In the genomic region with DNA sequence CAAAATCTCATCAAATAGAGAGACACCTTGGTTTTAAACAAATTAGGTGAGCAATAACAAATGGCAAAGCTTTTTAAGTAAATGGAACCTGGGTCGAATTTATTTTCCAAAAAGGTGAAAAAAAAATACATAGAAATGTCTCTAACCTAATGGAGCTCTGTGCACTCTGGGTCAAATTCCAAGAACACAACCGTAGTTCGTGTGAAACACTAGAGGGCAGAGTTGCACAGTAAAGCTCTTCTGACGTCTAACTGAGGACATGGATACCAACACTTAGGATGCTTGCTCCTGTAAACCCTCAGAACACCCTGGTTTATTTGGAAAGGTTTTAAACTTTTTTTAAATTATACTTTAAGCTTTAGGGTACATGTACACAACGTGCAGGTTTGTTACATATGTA, we compare ENCODE assay signal across 8 cellular contexts. TPM values are rescaled to one million over a fixed set of nuclear protein-coding genes. Genes with fewer than 3 reads are reported as not detected.
A peak's percentile ranks its signal among the peaks of the same experiment; 100 is the strongest.
DNase-seq lines count a peak whose midpoint lies in the region; ATAC-seq and TF ChIP-seq lines count a peak whose summit lies in the region.

No MANE protein-coding gene starts in this region.

- TF ChIP-seq CTCF in hepatocyte (IDR thresholded peaks at IDR 0.05; ENCODE audit: poor library complexity): peak; percentile 82
- no peak for TF ChIP-seq CTCF in natural killer cell (IDR thresholded peaks at IDR 0.05)

- no peaks in the 10 kb centered on the region for H3K27me3 Mint-ChIP-seq in activated T-helper 1 cell treated with anti-CD3 and anti-CD28 coated beads, Interleukin-12 subunit alpha, Interleukin-12 subunit beta, Interleukin-2, Interleukin-4 antibody, amounts not matched to agents 30 ng/mL and 10 ng/mL and 1 ng/mL, durations not matched to agents 14 hours and 24 hours and 36 hours (ENCODE audit: insufficient read depth)
- no peaks in the 10 kb centered on the region for H3K27me3 Mint-ChIP-seq in natural killer cell (ENCODE audit: low read depth in 2 of 2)

- no peaks in the 10 kb centered on the region for H3K9me3 Mint-ChIP-seq in activated T-helper 1 cell treated with anti-CD3 and anti-CD28 coated beads, Interleukin-12 subunit alpha, Interleukin-12 subunit beta, Interleukin-2, Interleukin-4 antibody, amounts not matched to agents 30 ng/mL and 10 ng/mL and 1 ng/mL, durations not matched to agents 14 hours and 24 hours and 36 hours
- peaks cover 2 to 5% of the 10 kb centered on the region in 2 donors for H3K9me3 Mint-ChIP-seq in natural killer cell

- H4K20me1 ChIP-seq in hepatocyte (ENCODE audit: insufficient read depth, poor library complexity, severe bottlenecking): no peaks in the 10 kb centered on the region

- H2AFZ ChIP-seq in hepatocyte: no peak overlapping the region

- no peaks in the 10 kb centered on the region for H3K4me1 ChIP-seq in hepatocyte (ENCODE audit: insufficient read depth)

- no peaks in the 10 kb centered on the region for H3K27me3 ChIP-seq in hepatocyte

- H3K9me3 ChIP-seq in hepatocyte (ENCODE audit: low read depth): no peaks in the 10 kb centered on the region

- H3K4me3 ChIP-seq in hepatocyte: no peak overlapping the region

- no peak overlapping the region for H3K4me3 Mint-ChIP-seq in activated T-helper 1 cell treated with anti-CD3 and anti-CD28 coated beads, Interleukin-12 subunit alpha, Interleukin-12 subunit beta, Interleukin-2, Interleukin-4 antibody, amounts not matched to agents 30 ng/mL and 10 ng/mL and 1 ng/mL, durations not matched to agents 14 hours and 24 hours and 36 hours
- H3K4me3 Mint-ChIP-seq in natural killer cell: no peak overlapping the region

- H3K4me1 Mint-ChIP-seq in activated T-helper 1 cell treated with anti-CD3 and anti-CD28 coated beads, Interleukin-12 subunit alpha, Interleukin-12 subunit beta, Interleukin-2, Interleukin-4 antibody, amounts not matched to agents 30 ng/mL and 10 ng/mL and 1 ng/mL, durations not matched to agents 14 hours and 24 hours and 36 hours (ENCODE audit: low read depth): no peaks in the 10 kb centered on the region
- no peaks in the 10 kb centered on the region for H3K4me1 Mint-ChIP-seq in natural killer cell

- ATAC-seq in GM19351 (IDR thresholded peaks at IDR 0.05; ENCODE audit: unreplicated experiment): peak; percentile 97
- peak; percentile 84 for ATAC-seq in HG03280 (IDR thresholded peaks at IDR 0.05; ENCODE audit: unreplicated experiment)
- ATAC-seq in natural killer cell: no peak

- H3K36me3 Mint-ChIP-seq in activated T-helper 1 cell treated with anti-CD3 and anti-CD28 coated beads, Interleukin-12 subunit alpha, Interleukin-12 subunit beta, Interleukin-2, Interleukin-4 antibody, amounts not matched to agents 30 ng/mL and 10 ng/mL and 1 ng/mL, durations not matched to agents 14 hours and 24 hours and 36 hours (ENCODE audit: low read depth): no peaks in the 10 kb centered on the region
- H3K36me3 Mint-ChIP-seq in natural killer cell: no peaks in the 10 kb centered on the region

- H3K79me2 ChIP-seq in hepatocyte: no peaks in the 10 kb centered on the region

- no peaks in the 10 kb centered on the region for H3K36me3 ChIP-seq in hepatocyte (replicated peaks; ENCODE audit: insufficient read depth, low read depth)

- no peaks in the 10 kb centered on the region for H3K9me2 ChIP-seq in hepatocyte (replicated peaks; ENCODE audit: insufficient read depth)

- no peak overlapping the region for H3K27ac Mint-ChIP-seq in activated T-helper 1 cell treated with anti-CD3 and anti-CD28 coated beads, Interleukin-12 subunit alpha, Interleukin-12 subunit beta, Interleukin-2, Interleukin-4 antibody, amounts not matched to agents 30 ng/mL and 10 ng/mL and 1 ng/mL, durations not matched to agents 14 hours and 24 hours and 36 hours
- no peak overlapping the region for H3K27ac Mint-ChIP-seq in natural killer cell

- DNase-seq in DMS53 (lab: John Stamatoyannopoulos, UW): peak; percentile 91
- peak; percentile 40 for DNase-seq in NCI-H226
- peak; percentile 10 for DNase-seq in activated T-helper 1 cell treated with anti-CD3 and anti-CD28 coated beads, Interleukin-12 subunit alpha, Interleukin-12 subunit beta, Interleukin-2, Interleukin-4 antibody, amounts not matched to agents 30 ng/mL and 10 ng/mL and 1 ng/mL, durations not matched to agents 14 hours and 24 hours and 36 hours (ENCODE audit: low spot score)
- DNase-seq in hepatocyte (ENCODE audit: low spot score): peak; percentile 82
- peak; percentile 82 for DNase-seq in superior temporal gyrus (ENCODE audit: extremely low spot score)
- no peak for DNase-seq in natural killer cell

- no peak overlapping the region for H3K27ac ChIP-seq in hepatocyte

- intact Hi-C loops in activated T-helper 1 cell treated with anti-CD3 and anti-CD28 coated beads, Interleukin-12 subunit alpha, Interleukin-12 subunit beta, Interleukin-2, Interleukin-4 antibody, amounts not matched to agents 30 ng/mL and 10 ng/mL and 1 ng/mL, durations not matched to agents 14 hours and 24 hours and 36 hours (cut with micrococcal nuclease): loop anchor here (1.0 to 2.0 kb wide), 3 partner anchors 296 to 506 kb away; no protein-coding TSS in a partner anchor
- intact Hi-C loops in natural killer cell (cut with micrococcal nuclease): no loop called here

- WGBS in hepatocyte (ENCODE audit: low lambda C conversion rate, missing lambda C conversion rate): 1% methylated on average over 5 of the region's 5 CpGs

- H3K4me2 ChIP-seq in hepatocyte: no peak overlapping the region

RNA-seq across cellular contexts. Expression of gene MARCHF11, which starts 18.9 kb away (rescaled TPM):
- not detected in 2 replicates for total RNA-seq in activated T-helper 1 cell treated with anti-CD3 and anti-CD28 coated beads, Interleukin-12 subunit alpha, Interleukin-12 subunit beta, Interleukin-2, Interleukin-4 antibody, amounts not matched to agents 30 ng/mL and 10 ng/mL and 1 ng/mL, durations not matched to agents 14 hours and 24 hours and 36 hours
- total RNA-seq in hepatocyte (not detected in 2 replicates), natural killer cell (not detected)
- not detected in 2 replicates for polyA plus RNA-seq in hepatocyte

Comparison
In these comparisons a context has a peak if more than half of its experiments do, and no peak if none do; other contexts are left out.
1. ATAC-seq: peak in GM19351 (single experiment) and HG03280 (single experiment); none in natural killer cell (0 of 3).